9 cellular contexts compared by ENCODE assay signal in the genomic region with DNA sequence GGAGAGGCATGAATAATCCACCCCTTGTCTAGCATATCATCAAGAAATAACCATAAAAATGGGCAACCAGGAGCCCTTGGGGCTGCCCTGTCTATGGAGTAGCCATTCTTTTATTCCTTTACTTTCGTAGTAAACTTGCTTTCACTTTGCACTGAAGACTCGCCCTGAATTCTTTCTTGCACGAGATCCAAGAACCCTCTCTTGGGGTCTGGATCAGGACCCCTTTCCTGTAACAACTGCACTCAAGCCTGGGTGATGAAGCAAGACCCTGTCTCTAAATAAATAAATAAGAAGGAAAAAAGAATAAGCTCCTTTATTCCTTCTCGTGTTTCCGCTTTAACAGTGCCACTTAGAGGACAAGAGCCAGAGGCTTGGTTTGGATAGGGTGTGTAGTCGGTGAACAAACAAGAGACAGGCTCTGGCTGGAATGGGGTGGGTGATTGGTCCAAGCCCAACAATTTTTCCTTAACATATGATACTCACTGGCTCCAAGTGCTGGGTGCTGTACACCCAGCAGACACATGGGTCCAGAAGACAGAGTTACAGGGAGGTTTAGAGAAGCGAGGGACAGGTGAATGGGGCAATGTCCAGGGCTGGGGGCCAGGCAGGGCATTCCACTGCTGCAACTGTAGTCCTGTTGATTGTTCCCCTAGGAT.
DNase-seq lines count a peak whose midpoint lies in the region; ATAC-seq and TF ChIP-seq lines count a peak whose summit lies in the region.
"Had no signal": no experiment of that assay in that cellular context is flagged by ENCODE, and none has a peak within 500 bp of the region (broad histone marks: within the 10 kb centered on the region; RNA-seq: fewer than 3 reads in every experiment).

No MANE protein-coding gene starts in this region.

- no peaks in the 10 kb centered on the region for H3K36me3 ChIP-seq in skeletal muscle tissue (ENCODE audit: control insufficient read depth in 3 of 3, insufficient read depth in 3 of 3, low read length in 3 of 3)

- H3K4me1 ChIP-seq in foreskin keratinocyte: no peaks in the 10 kb centered on the region
- H3K4me1 ChIP-seq in skeletal muscle tissue (ENCODE audit: control insufficient read depth in 3 of 3, insufficient read depth in 3 of 3, low read length in 3 of 3): peaks cover 7 to 15% (median 10%) of the 10 kb centered on the region in 3 donors

- H3K9me3 ChIP-seq in skeletal muscle tissue (ENCODE audit: control insufficient read depth in 3 of 3, low read length in 3 of 3): no peaks in the 10 kb centered on the region

- DNase-seq in DMS79 (lab: John Stamatoyannopoulos, UW) (peak; percentile 19), RPMI7951 (ENCODE audit: low read depth) (peak; percentile 42), foreskin keratinocyte (no peak), GDM1 (lab: John Stamatoyannopoulos, UW) (no peak), NCI-H1436 (lab: John Stamatoyannopoulos, UW) (no peak)
- DNase-seq: activated naive CD4-positive, alpha-beta T cell treated with Interleukin-2 at 50 U/mL for 16 hours had no signal

- H3K27me3 ChIP-seq in foreskin keratinocyte (no peaks in the 10 kb centered on the region), skeletal muscle tissue (ENCODE audit: control insufficient read depth in 3 of 3, insufficient read depth in 3 of 3, low read length in 3 of 3) (no peaks in the 10 kb centered on the region)

- H3K9ac ChIP-seq in skeletal muscle tissue (ENCODE audit: low read depth in 1 of 3, low read length in 3 of 3): peak overlapping the region; percentile 64 to 78 (median 74)

- H3K4me3 ChIP-seq in skeletal muscle tissue (ENCODE audit: low read length in 3 of 3): peak overlapping the region; percentile 64 to 77 (median 68)

- no peak for TF ChIP-seq CTCF in foreskin keratinocyte (conservative IDR thresholded peaks at IDR 0.05)

- H3K27ac ChIP-seq in foreskin keratinocyte (peak overlapping the region; percentile 24), skeletal muscle tissue (ENCODE audit: low read depth, low read length) (peak overlapping the region; percentile 58)

- ATAC-seq in foreskin keratinocyte (peak; percentile 20), GM21717 (IDR thresholded peaks at IDR 0.05; ENCODE audit: unreplicated experiment) (no peak), HG03139 (IDR thresholded peaks at IDR 0.05; ENCODE audit: unreplicated experiment) (no peak)

Comparison
In these comparisons a context has a peak if more than half of its experiments do, and no peak if none do; other contexts are left out.
1. DNase-seq: peak in DMS79 (single experiment) and RPMI7951 (single experiment); none in foreskin keratinocyte (0 of 2), GDM1 (single experiment) and NCI-H1436 (single experiment).